Comparison of ENCODE assay signal across 23 cellular contexts in the genomic region with DNA sequence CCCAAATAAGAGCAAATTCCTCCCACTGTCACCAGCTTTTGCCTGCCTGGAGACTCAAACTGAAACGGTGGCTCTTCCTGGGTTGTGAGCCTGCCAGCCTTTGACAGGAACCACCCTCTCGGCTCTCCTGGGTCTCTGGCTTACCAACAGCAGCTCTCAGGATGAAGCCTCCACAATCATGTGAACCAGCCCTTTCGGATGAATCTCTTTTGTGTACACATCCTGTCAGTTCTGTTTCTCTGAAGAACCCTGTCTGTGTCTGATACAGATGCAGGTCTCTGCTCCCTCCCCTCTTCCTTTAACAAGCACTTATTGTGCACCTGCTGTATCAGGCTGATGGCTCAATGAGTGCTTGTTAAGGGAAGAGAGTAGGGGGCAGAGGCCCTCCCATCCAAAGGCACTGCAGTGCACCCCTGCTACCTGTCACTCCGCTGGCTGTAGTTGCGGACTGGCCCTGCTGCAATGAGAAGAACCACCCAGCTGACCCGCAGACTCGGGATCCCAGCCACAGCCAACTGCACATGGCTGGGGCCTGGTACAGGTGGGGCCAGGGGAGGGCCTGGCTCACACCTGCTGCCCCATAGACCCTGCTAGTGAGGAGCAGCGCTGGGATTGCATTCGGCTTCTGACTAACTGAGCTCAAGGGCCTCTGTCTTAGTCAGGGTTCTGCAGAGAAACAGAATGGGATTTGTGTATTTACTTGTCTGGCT.
"Had no signal": no experiment of that assay in that cellular context is flagged by ENCODE, and none has a peak within 500 bp of the region (broad histone marks: within the 10 kb centered on the region; RNA-seq: fewer than 3 reads in every experiment).

No MANE protein-coding gene starts in this region.

- H3K4me1 Mint-ChIP-seq: activated naive CD8-positive, alpha-beta T cell treated with anti-CD3 and anti-CD28 coated beads, Interleukin-2, amount 50 U/mL, for 24 hours had no signal

- H3K36me3 Mint-ChIP-seq: activated naive CD4-positive, alpha-beta T cell treated with anti-CD3 and anti-CD28 coated beads, Interleukin-2, amount 50 U/mL, for 72 hours; WTC11 had no signal

- H3K4me1 ChIP-seq: body of pancreas had no signal

- H3K9me3 ChIP-seq: ascending aorta, body of pancreas, SK-N-SH had no signal

- H3K36me3 ChIP-seq: ascending aorta had no signal

- H3K9ac ChIP-seq: SK-N-SH had no signal

- H3K27ac ChIP-seq: ascending aorta, body of pancreas, PC-9 had no signal

- H3K4me3 Mint-ChIP-seq: activated CD8-positive, alpha-beta T cell treated with anti-CD3 and anti-CD28 coated beads, Interleukin-2, amount 10 ng/mL, durations not matched to agents 7 days and 5 days; activated naive CD8-positive, alpha-beta T cell treated with anti-CD3 and anti-CD28 coated beads, Interleukin-2, amount 50 U/mL, for 24 hours; T-helper 1 cell treated with Interleukin-12 subunit alpha and Interleukin-12 subunit beta and Interleukin-4 antibody, amounts not matched to agents 30 μg/mL and 1 μg/mL, for 36 hours; WTC11 had no signal

- H3K27me3 ChIP-seq: ascending aorta, body of pancreas had no signal

- H3K9me3 Mint-ChIP-seq: activated naive CD4-positive, alpha-beta T cell treated with anti-CD3 and anti-CD28 coated beads, Interleukin-2, amount 50 U/mL, for 72 hours; activated naive CD8-positive, alpha-beta T cell treated with anti-CD3 and anti-CD28 coated beads, Interleukin-2, amount 50 U/mL, for 24 hours; T-helper 1 cell treated with Interleukin-12 subunit alpha and Interleukin-12 subunit beta and Interleukin-4 antibody, amounts not matched to agents 30 μg/mL and 1 μg/mL, for 36 hours; WTC11 had no signal

- H3K27ac Mint-ChIP-seq: activated CD8-positive, alpha-beta T cell treated with anti-CD3 and anti-CD28 coated beads, Interleukin-2, amount 10 ng/mL, durations not matched to agents 7 days and 5 days; activated naive CD4-positive, alpha-beta T cell treated with anti-CD3 and anti-CD28 coated beads, Interleukin-2, amount 50 U/mL, for 72 hours; activated naive CD8-positive, alpha-beta T cell treated with anti-CD3 and anti-CD28 coated beads, Interleukin-2, amount 50 U/mL, for 24 hours; T-helper 1 cell treated with Interleukin-12 subunit alpha and Interleukin-12 subunit beta and Interleukin-4 antibody, amounts not matched to agents 30 μg/mL and 1 μg/mL, for 36 hours; WTC11 had no signal

- DNase-seq: activated CD4-positive, alpha-beta T cell treated with anti-CD3 and anti-CD28 coated beads for 48 hours; activated CD4-positive, alpha-beta T cell treated with anti-CD3 and anti-CD28 coated beads, Interleukin-2, amount 50 U/mL, for 4 hours; activated CD4-positive, CD25-positive, alpha-beta regulatory T cell treated with anti-CD3 and anti-CD28 coated beads, Interleukin-2, amount 50 U/mL, for 72 hours; activated CD8-positive, alpha-beta memory T cell treated with anti-CD3 and anti-CD28 coated beads, Interleukin-2, amount 50 U/mL, for 48 hours; activated CD8-positive, alpha-beta T cell treated with anti-CD3 and anti-CD28 coated beads, Interleukin-2, amount 10 ng/mL, durations not matched to agents 7 days and 5 days; activated naive CD4-positive, alpha-beta T cell treated with Interleukin-2 at 50 U/mL for 16 hours; activated naive CD8-positive, alpha-beta T cell treated with anti-CD3 and anti-CD28 coated beads, Interleukin-2, amount 50 U/mL, for 24 hours; activated T-cell treated with anti-CD3 and anti-CD28 coated beads, Interleukin-2, amount 50 U/mL, for 1 hour; amniotic stem cell; body of pancreas; central memory CD4-positive, alpha-beta T cell; KBM-7; NCI-H1092; NCI-H1930; NCI-H345; NCI-H510A; NCI-H526 treated with DMSO at 0.1 percent for 48 hours; PC-9; SK-N-SH had no signal

- H3K4me3 ChIP-seq: ascending aorta, body of pancreas, PC-9 had no signal
